Comparison of ENCODE assay signal across 16 cellular contexts in the genomic region with DNA sequence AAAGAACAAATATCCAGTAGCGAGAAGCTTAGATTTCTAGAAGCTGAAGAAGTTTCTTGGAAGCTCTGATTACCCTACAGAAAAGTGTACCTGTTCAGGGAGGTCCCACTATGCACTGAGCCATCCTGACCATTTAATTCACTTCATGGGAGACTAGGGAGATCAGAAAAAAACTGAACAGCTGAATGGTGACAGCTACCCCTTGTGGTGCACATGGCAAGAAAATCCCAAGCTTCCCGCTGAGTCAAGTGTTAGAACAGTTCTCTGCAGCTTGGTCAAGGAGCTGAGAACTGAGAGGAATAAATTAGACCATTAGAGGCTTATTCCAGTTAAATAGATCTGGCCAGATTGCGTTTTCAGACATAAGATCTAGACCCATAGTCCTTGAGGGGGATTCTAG.
A peak's percentile ranks its signal among the peaks of the same experiment; 100 is the strongest.
DNase-seq lines count a peak whose midpoint lies in the region; ATAC-seq and TF ChIP-seq lines count a peak whose summit lies in the region.
"Had no signal": no experiment of that assay in that cellular context is flagged by ENCODE, and none has a peak within 500 bp of the region (broad histone marks: within the 10 kb centered on the region; RNA-seq: fewer than 3 reads in every experiment).

No MANE protein-coding gene starts in this region.

- in situ Hi-C loops in IMR-90 (cut with MboI; ENCODE audit: low sequenced_read_pairs): no loop called here

- no peak overlapping the region for H2AFZ ChIP-seq in IMR-90 (replicated peaks; ENCODE audit: low read length, poor library complexity)

- no peaks in the 10 kb centered on the region for H3K9me1 ChIP-seq in IMR-90 (ENCODE audit: insufficient read depth, low read length)

- no peak overlapping the region for H3K4ac ChIP-seq in IMR-90 (ENCODE audit: low read depth, low read length)

- no peak overlapping the region for H4K5ac ChIP-seq in IMR-90 (ENCODE audit: low read depth, low read length)

- no peaks in the 10 kb centered on the region for H3K9me3 ChIP-seq in IMR-90 (ENCODE audit: control insufficient read depth, insufficient read depth, low read length)
- H3K9me3 ChIP-seq: mucosa of descending colon, ovary had no signal

- no peak for TF ChIP-seq CTCF in IMR-90 (conservative IDR thresholded peaks at IDR 0.05; ENCODE audit: low read depth, low read length)

- no peaks in the 10 kb centered on the region for H3K36me3 ChIP-seq in IMR-90 (ENCODE audit: control insufficient read depth, insufficient read depth, low read length)
- H3K36me3 ChIP-seq: heart right ventricle, ovary had no signal

- H2AK9ac ChIP-seq in IMR-90 (replicated peaks; ENCODE audit: low read depth, low read length, poor library complexity): no peak overlapping the region

- H3K23ac ChIP-seq in IMR-90 (ENCODE audit: low read depth, low read length): no peak overlapping the region

- TF ChIP-seq RAD21 in IMR-90 (IDR thresholded peaks at IDR 0.05; ENCODE audit: low read length): no peak

- no CpG with 5 or more reads among the region's 3 CpGs for WGBS in IMR-90 (ENCODE audit: extremely low coverage in 2 of 2, insufficient read length in 1 of 2), 2 experiments

- H3K4me1 ChIP-seq in IMR-90 (ENCODE audit: control insufficient read depth, insufficient read depth, low read length): no peaks in the 10 kb centered on the region
- H3K4me1 ChIP-seq: heart right ventricle had no signal

- POLR2A ChIA-PET in IMR-90 (lab: Charles Lee; ENCODE audit: unreplicated experiment): no interaction called here

- no peak overlapping the region for H2BK120ac ChIP-seq in IMR-90 (ENCODE audit: low read depth, low read length)

- dilution Hi-C loops in IMR-90 (cut with HindIII; ENCODE audit: low sequenced_read_pairs, unreplicated experiment): no loop called here

- H2BK15ac ChIP-seq in IMR-90 (ENCODE audit: low read depth, low read length): no peak overlapping the region

- peaks cover 4% of the 10 kb centered on the region; the same call in 1 of the 2 replicates for H3K27me3 ChIP-seq in IMR-90 (ENCODE audit: control insufficient read depth, insufficient read depth, low read length)
- H3K27me3 ChIP-seq: ovary had no signal

- no peak overlapping the region for H2BK20ac ChIP-seq in IMR-90 (ENCODE audit: low read depth, low read length)

- no peak overlapping the region for H2AK5ac ChIP-seq in IMR-90 (ENCODE audit: low read depth, low read length)

- no peak overlapping the region for H4K91ac ChIP-seq in IMR-90 (ENCODE audit: insufficient read depth, low read depth, low read length)

- BruUV-seq in IMR-90 (replicated peaks; lab: Mats Ljungman, UMichigan): no TSS peak

- H3K79me1 ChIP-seq in IMR-90 (ENCODE audit: low read depth in 1 of 2, low read length in 2 of 2): no peaks in the 10 kb centered on the region

- intact Hi-C loops in IMR-90 (cut with micrococcal nuclease): no loop called here

- ATAC-seq in IMR-90 (ENCODE audit: low read depth) (no peak), SK-N-SH treated with all-trans-retinoic acid at 6 μM for 48 hours (peak; percentile 56; the same call in 2 of the 3 replicates), HG03565 (IDR thresholded peaks at IDR 0.05; ENCODE audit: unreplicated experiment) (no peak)
- ATAC-seq: heart right ventricle, mucosa of descending colon had no signal

- TF ChIP-seq POLR2A in IMR-90 (IDR thresholded peaks at IDR 0.05; ENCODE audit: low read depth, low read length): no peak

- no peak overlapping the region for H3K14ac ChIP-seq in IMR-90 (replicated peaks; ENCODE audit: low read depth, low read length)

- no peak overlapping the region for H3K18ac ChIP-seq in IMR-90 (ENCODE audit: low read depth, low read length)

- H2BK5ac ChIP-seq in IMR-90 (ENCODE audit: low read depth, low read length, poor library complexity, severe bottlenecking): no peak overlapping the region

- no peak overlapping the region for H3K27ac ChIP-seq in IMR-90 (ENCODE audit: insufficient read depth, low read length)
- H3K27ac ChIP-seq: epithelial cell of prostate, heart right ventricle, ovary had no signal

- H4K20me1 ChIP-seq in IMR-90 (ENCODE audit: insufficient read depth, low read length): no peaks in the 10 kb centered on the region

- no peak overlapping the region for H3K4me3 ChIP-seq in IMR-90 (ENCODE audit: insufficient read depth, low read depth, low read length)
- H3K4me3 ChIP-seq: heart right ventricle, mucosa of descending colon, ovary had no signal

- peak; percentile 29 for DNase-seq in COLO829 (ENCODE audit: low spot score)
- DNase-seq in IMR-90: peak; percentile 1
- peak; percentile 40 for DNase-seq in globus pallidus (ENCODE audit: low spot score)
- DNase-seq in NCI-H2171 (lab: John Stamatoyannopoulos, UW): no peak
- DNase-seq in activated CD4-positive, alpha-beta T cell treated with anti-CD3 and anti-CD28 coated beads for 48 hours: no peak
- no peak for DNase-seq in stimulated activated naive CD4-positive, alpha-beta T cell (lab: John Stamatoyannopoulos, UW)
- DNase-seq: DMS79, heart right ventricle, kidney glomerular epithelial cell, mucosa of descending colon, NCI-H1694 treated with DMSO at 0.1 percent for 48 hours, NCI-H526, ovary had no signal

- no peak overlapping the region for H3K56ac ChIP-seq in IMR-90 (ENCODE audit: extremely low read depth, insufficient read depth, low read length)

- CTCF ChIA-PET in IMR-90 (lab: Yijun Ruan, JAX): interaction anchor here (1.1 kb wide), 1 partner anchor 94 kb away, joined by 3 read pairs; no protein-coding TSS in a partner anchor

- no peak overlapping the region for H3K9ac ChIP-seq in IMR-90 (ENCODE audit: low read depth, low read length)

- no peak overlapping the region for H4K8ac ChIP-seq in IMR-90 (ENCODE audit: low read depth in 2 of 2, low read length in 2 of 2)

- no peak overlapping the region for H3K4me2 ChIP-seq in IMR-90 (ENCODE audit: low read depth, low read length)

TF ChIP-seq in IMR-90, 13 proteins besides CTCF, POLR2A, EP300 and RAD21 (continues in another document):
- TF ChIP-seq, protein P1, sequence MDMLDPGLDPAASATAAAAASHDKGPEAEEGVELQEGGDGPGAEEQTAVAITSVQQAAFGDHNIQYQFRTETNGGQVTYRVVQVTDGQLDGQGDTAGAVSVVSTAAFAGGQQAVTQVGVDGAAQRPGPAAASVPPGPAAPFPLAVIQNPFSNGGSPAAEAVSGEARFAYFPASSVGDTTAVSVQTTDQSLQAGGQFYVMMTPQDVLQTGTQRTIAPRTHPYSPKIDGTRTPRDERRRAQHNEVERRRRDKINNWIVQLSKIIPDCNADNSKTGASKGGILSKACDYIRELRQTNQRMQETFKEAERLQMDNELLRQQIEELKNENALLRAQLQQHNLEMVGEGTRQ (IDR thresholded peaks at IDR 0.05; ENCODE audit: low read depth, low read length): no peak
- TF ChIP-seq FOS (IDR thresholded peaks at IDR 0.05; ENCODE audit: low read depth, low read length): no peak
- no peak for TF ChIP-seq SMC3 (IDR thresholded peaks at IDR 0.05; ENCODE audit: low read depth, low read length)
- no peak for TF ChIP-seq NFE2L2 (IDR thresholded peaks at IDR 0.05; ENCODE audit: low read depth, low read length)
- no peak for TF ChIP-seq BHLHE40 (IDR thresholded peaks at IDR 0.05; ENCODE audit: low read depth, low read length)
- TF ChIP-seq ELK1 (IDR thresholded peaks at IDR 0.05; ENCODE audit: borderline replicate concordance, low read depth, low read length): no peak
- no peak for TF ChIP-seq CEBPB (IDR thresholded peaks at IDR 0.05; ENCODE audit: low read depth, low read length)
- TF ChIP-seq CHD1 (IDR thresholded peaks at IDR 0.05; ENCODE audit: low read depth, low read length): no peak
- no peak for TF ChIP-seq MXI1 (IDR thresholded peaks at IDR 0.05; ENCODE audit: borderline replicate concordance, low read depth, low read length)
- TF ChIP-seq RFX5 (IDR thresholded peaks at IDR 0.05; ENCODE audit: low read depth, low read length): no peak

TF ChIP-seq in SK-N-SH treated with all-trans-retinoic acid at 6 μM for 48 hours, 23 proteins besides CTCF, POLR2A, EP300 and RAD21:
- TF ChIP-seq ZNF70 (CRISPR knock-in tag; IDR thresholded peaks at IDR 0.05) (no peak), BACH2 (CRISPR knock-in tag; IDR thresholded peaks at IDR 0.05; ENCODE audit: borderline replicate concordance) (no peak), PATZ1 (CRISPR knock-in tag; IDR thresholded peaks at IDR 0.05; ENCODE audit: borderline replicate concordance) (no peak), RARB (CRISPR knock-in tag; IDR thresholded peaks at IDR 0.05) (no peak), GLIS3 (CRISPR knock-in tag; IDR thresholded peaks at IDR 0.05) (no peak), TOX (CRISPR knock-in tag; IDR thresholded peaks at IDR 0.05; ENCODE audit: borderline replicate concordance) (no peak)

Comparison
In these comparisons a context has a peak if more than half of its experiments do, and no peak if none do; other contexts are left out.
1. DNase-seq: peak in COLO829 (single experiment), IMR-90 (single experiment) and globus pallidus (single experiment); none in NCI-H2171 (single experiment), activated CD4-positive, alpha-beta T cell treated with anti-CD3 and anti-CD28 coated beads for 48 hours (single experiment) and stimulated activated naive CD4-positive, alpha-beta T cell (0 of 6).